8 cellular contexts compared by ENCODE assay signal in the genomic region with DNA sequence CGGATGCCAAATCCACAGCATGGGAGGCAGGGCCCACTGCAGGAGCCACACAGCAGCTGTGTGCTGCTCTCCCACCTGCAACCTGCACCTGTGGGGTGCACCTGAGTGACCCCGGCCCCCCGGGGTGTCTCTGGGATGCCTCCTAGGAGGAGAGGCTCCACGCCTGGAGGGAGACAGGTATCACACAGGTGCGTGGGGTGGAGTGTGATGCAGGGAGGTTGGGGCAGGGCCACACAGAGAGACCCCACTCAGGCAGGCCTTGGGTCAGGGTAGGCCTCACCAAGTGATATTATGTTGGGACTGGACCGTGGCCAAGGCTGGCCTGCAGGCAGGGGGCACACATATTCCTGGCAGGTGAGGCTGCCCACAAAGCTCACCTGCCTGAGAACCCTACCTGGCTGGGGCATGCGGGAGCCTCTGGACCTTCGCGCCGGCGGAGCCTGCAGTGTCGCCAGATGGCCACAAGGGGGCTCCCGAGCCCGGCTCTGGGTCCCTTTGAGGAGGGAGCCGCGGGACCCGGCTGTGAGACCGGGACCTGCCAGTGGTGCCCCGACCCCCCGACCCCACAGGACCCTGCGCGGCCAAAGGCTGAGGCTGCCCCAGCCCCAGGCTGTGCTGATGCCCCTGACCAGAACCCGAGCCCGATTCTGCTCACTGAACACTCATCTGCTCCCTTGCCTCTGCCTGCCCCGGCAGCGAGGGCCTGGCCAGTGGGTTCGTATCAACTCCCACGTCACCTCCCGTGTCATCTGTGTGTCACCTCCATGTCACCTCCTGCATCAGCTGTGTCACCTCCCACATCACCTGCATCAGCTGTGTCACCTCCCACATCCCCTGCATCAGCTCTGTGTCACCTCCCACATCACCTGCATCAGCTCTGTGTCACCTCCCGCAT. TPM values are rescaled to one million over a fixed set of nuclear protein-coding genes. Genes with fewer than 3 reads are reported as not detected.
DNase-seq lines count a peak whose midpoint lies in the region; ATAC-seq and TF ChIP-seq lines count a peak whose summit lies in the region.

No MANE protein-coding gene starts in this region.

- H3K9me3 ChIP-seq in NT2/D1 (ENCODE audit: insufficient read depth, low read length), result no peaks in the 10 kb centered on the region
- H3K9me3 ChIP-seq in parathyroid adenoma (ENCODE audit: control insufficient read depth, low read length), result no peaks in the 10 kb centered on the region

- H3K27ac ChIP-seq in parathyroid adenoma, result no peak overlapping the region

- H3K4me2 ChIP-seq in parathyroid adenoma (ENCODE audit: low read length), result no peak overlapping the region

- H3K9me3 Mint-ChIP-seq in activated T-cell treated with anti-CD3 and anti-CD28 coated beads, Interleukin-2, amount 50 U/mL, for 72 hours, result peaks cover 0 to 3% of the 10 kb centered on the region in 2 donors

- H3K9ac ChIP-seq in NT2/D1 (ENCODE audit: insufficient read length, low read depth) (peak overlapping the region; percentile 64), parathyroid adenoma (no peak overlapping the region)

- no peak overlapping the region for H2AFZ ChIP-seq in parathyroid adenoma

- peak overlapping the region in 1 of 2 donors; percentile 45 for H3K4me3 Mint-ChIP-seq in activated T-cell treated with anti-CD3 and anti-CD28 coated beads, Interleukin-2, amount 50 U/mL, for 72 hours

- peaks cover 0 to 2% of the 10 kb centered on the region in 2 donors for H3K36me3 Mint-ChIP-seq in activated T-cell treated with anti-CD3 and anti-CD28 coated beads, Interleukin-2, amount 50 U/mL, for 72 hours (ENCODE audit: insufficient read depth in 2 of 2)

- no peak overlapping the region for H3K27ac Mint-ChIP-seq in activated T-cell treated with anti-CD3 and anti-CD28 coated beads, Interleukin-2, amount 50 U/mL, for 72 hours

- TF ChIP-seq CTCF in fibroblast of pulmonary artery (IDR thresholded peaks at IDR 0.05; ENCODE audit: low read length, missing control alignments), result peak; percentile 84
- TF ChIP-seq CTCF in parathyroid adenoma (IDR thresholded peaks at IDR 0.05), result peak; percentile 95

- H3K27me3 Mint-ChIP-seq in activated T-cell treated with anti-CD3 and anti-CD28 coated beads, Interleukin-2, amount 50 U/mL, for 72 hours (ENCODE audit: low read depth), result peaks cover 29% of the 10 kb centered on the region

- peaks cover 5% of the 10 kb centered on the region for H3K4me1 Mint-ChIP-seq in activated T-cell treated with anti-CD3 and anti-CD28 coated beads, Interleukin-2, amount 50 U/mL, for 72 hours (ENCODE audit: low read depth)

- H3K36me3 ChIP-seq in NT2/D1 (ENCODE audit: insufficient read depth, insufficient read length, low read length), result no peaks in the 10 kb centered on the region
- no peaks in the 10 kb centered on the region for H3K36me3 ChIP-seq in parathyroid adenoma (ENCODE audit: control insufficient read depth, insufficient read depth, low read length)

- H3K27me3 ChIP-seq in NT2/D1 (ENCODE audit: insufficient read depth, insufficient read length) (peaks cover 22% of the 10 kb centered on the region), parathyroid adenoma (ENCODE audit: control insufficient read depth, insufficient read depth, low read length) (no peaks in the 10 kb centered on the region)

- DNase-seq in NCI-H2107 (lab: John Stamatoyannopoulos, UW), result peak; percentile 18
- DNase-seq in NCI-H2107 treated with DMSO at 0.1 percent for 48 hours (lab: John Stamatoyannopoulos, UW; ENCODE audit: unreplicated experiment), result no peak
- DNase-seq in NT2/D1 (ENCODE audit: low read depth, low spot score), result no peak
- peak; percentile 72 to 83 for DNase-seq in activated T-cell treated with anti-CD3 and anti-CD28 coated beads, Interleukin-2, amount 50 U/mL, for 72 hours
- DNase-seq in fibroblast of pulmonary artery (ENCODE audit: low read depth), result no peak

- peak; percentile 84 for ATAC-seq in activated T-cell treated with anti-CD3 and anti-CD28 coated beads, Interleukin-2, amount 50 U/mL, for 72 hours (replicated peaks in 1 of 2)
- ATAC-seq in GM21825 (IDR thresholded peaks at IDR 0.05; ENCODE audit: unreplicated experiment) (no peak), HG03565 (IDR thresholded peaks at IDR 0.05; ENCODE audit: unreplicated experiment) (no peak)

- H3K4me1 ChIP-seq in NT2/D1 (ENCODE audit: insufficient read depth, insufficient read length) (no peaks in the 10 kb centered on the region), parathyroid adenoma (no peaks in the 10 kb centered on the region)

- no peaks in the 10 kb centered on the region for H3K79me2 ChIP-seq in parathyroid adenoma

- no peak overlapping the region for H3K4me3 ChIP-seq in NT2/D1 (ENCODE audit: insufficient read length, low read depth)
- no peak overlapping the region for H3K4me3 ChIP-seq in fibroblast of pulmonary artery (replicated peaks; ENCODE audit: low read depth, low read length)
- no peak overlapping the region for H3K4me3 ChIP-seq in parathyroid adenoma (ENCODE audit: low read depth, low read length)

RNA-seq across cellular contexts. Expression of a gene that starts 11.4 kb away (rescaled TPM):
- 1 to 10 TPM; 6.3 to 7.9 TPM for total RNA-seq in activated T-cell treated with anti-CD3 and anti-CD28 coated beads, Interleukin-2, amount 50 U/mL, for 72 hours

RNA-seq across cellular contexts. Expression of a gene that starts 46.8 kb away (rescaled TPM):
- 10 to 100 TPM; 33.0 to 36.9 TPM for total RNA-seq in activated T-cell treated with anti-CD3 and anti-CD28 coated beads, Interleukin-2, amount 50 U/mL, for 72 hours

RNA-seq across cellular contexts. Expression of a gene that starts 51.1 kb away (rescaled TPM):
- 100 to 1,000 TPM; 146 to 174 TPM for total RNA-seq in activated T-cell treated with anti-CD3 and anti-CD28 coated beads, Interleukin-2, amount 50 U/mL, for 72 hours

Comparison
In these comparisons a context has a peak if more than half of its experiments do, and no peak if none do; other contexts are left out.
1. DNase-seq: peak in NCI-H2107 (single experiment) and activated T-cell treated with anti-CD3 and anti-CD28 coated beads, Interleukin-2, amount 50 U/mL, for 72 hours (2 of 2); none in NCI-H2107 treated with DMSO at 0.1 percent for 48 hours (single experiment), NT2/D1 (single experiment) and fibroblast of pulmonary artery (single experiment).
2. ATAC-seq: peak in activated T-cell treated with anti-CD3 and anti-CD28 coated beads, Interleukin-2, amount 50 U/mL, for 72 hours (2 of 2); none in GM21825 (single experiment) and HG03565 (single experiment).